ENCODE assay signal across 18 cellular contexts in the genomic region with DNA sequence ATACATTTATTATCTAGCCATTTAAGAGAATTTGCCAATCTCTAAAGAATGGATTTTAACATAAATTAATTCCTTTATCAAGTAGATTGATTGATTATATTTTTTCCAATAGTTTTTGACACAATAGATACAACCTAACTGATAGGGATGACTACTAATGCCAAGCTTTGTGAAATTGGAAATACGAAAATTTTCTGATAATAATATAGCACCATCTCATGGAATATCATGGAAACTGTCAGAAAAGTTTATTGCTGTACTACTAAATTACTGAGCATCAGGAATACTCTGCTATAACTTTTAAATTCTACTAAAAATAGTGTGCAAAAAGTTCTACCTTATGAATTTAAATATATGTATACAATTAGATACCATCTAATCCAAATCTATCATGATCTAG.
A peak's percentile ranks its signal among the peaks of the same experiment; 100 is the strongest.
DNase-seq lines count a peak whose midpoint lies in the region; ATAC-seq, FAIRE-seq and TF ChIP-seq lines count a peak whose summit lies in the region.
"Had no signal": no experiment of that assay in that cellular context is flagged by ENCODE, and none has a peak within 500 bp of the region (broad histone marks: within the 10 kb centered on the region; RNA-seq: fewer than 3 reads in every experiment).

No MANE protein-coding gene starts in this region.

- intact Hi-C loops in K562 (cut with micrococcal nuclease) (no loop called here), Caco-2 (cut with micrococcal nuclease; ENCODE audit: unreplicated experiment) (loop anchor here (2.0 kb wide), 1 partner anchor 927 kb away; no protein-coding TSS in a partner anchor)

- H3K4me3 Mint-ChIP-seq in osteocyte (ENCODE audit: unreplicated experiment) (no peak overlapping the region), Caco-2 (ENCODE audit: unreplicated experiment) (no peak overlapping the region)
- H3K4me3 Mint-ChIP-seq: CD8-positive, alpha-beta memory T cell; nephron progenitor cell; stimulated activated naive CD8-positive, alpha-beta T cell treated with anti-CD3 and anti-CD28 coated beads, Interleukin-15, amount 100 ng/mL, for 72 hours; T-helper 2 cell treated with Interferon-gamma antibody and Interleukin-4, amounts not matched to agents 5 μg/mL and 100 μg/mL, for 36 hours had no signal

- H3K36me3 Mint-ChIP-seq in osteocyte (ENCODE audit: unreplicated experiment) = no peaks in the 10 kb centered on the region
- no peaks in the 10 kb centered on the region for H3K36me3 Mint-ChIP-seq in Caco-2 (ENCODE audit: insufficient read depth, unreplicated experiment)
- H3K36me3 Mint-ChIP-seq: CD8-positive, alpha-beta memory T cell had no signal

- no peak overlapping the region for H3K4me2 ChIP-seq in Loucy (ENCODE audit: low read depth, low read length, poor library complexity, severe bottlenecking)
- no peak overlapping the region for H3K4me2 ChIP-seq in K562 (ENCODE audit: insufficient read depth, low read length)

- POLR2A ChIA-PET in K562 (lab: Yijun Ruan, JAX) = no interaction called here
- POLR2A ChIA-PET in Caco-2 (lab: Charles Lee) = no interaction called here

- H3K36me3 ChIP-seq in Loucy (ENCODE audit: insufficient read depth, low read length) (no peaks in the 10 kb centered on the region), K562 (ENCODE audit: control insufficient read depth, insufficient read depth, low read length) (no peaks in the 10 kb centered on the region), Caco-2 (ENCODE audit: control insufficient read depth, insufficient read depth, low read length) (no peaks in the 10 kb centered on the region)
- H3K36me3 ChIP-seq: right atrium auricular region had no signal

- H3K9me3 Mint-ChIP-seq in osteocyte (ENCODE audit: unreplicated experiment) (no peaks in the 10 kb centered on the region), Caco-2 (ENCODE audit: unreplicated experiment) (no peaks in the 10 kb centered on the region)
- H3K9me3 Mint-ChIP-seq: nephron progenitor cell; stimulated activated naive CD8-positive, alpha-beta T cell treated with anti-CD3 and anti-CD28 coated beads, Interleukin-15, amount 100 ng/mL, for 72 hours; T-helper 2 cell treated with Interferon-gamma antibody and Interleukin-4, amounts not matched to agents 5 μg/mL and 100 μg/mL, for 36 hours had no signal

- H3K9ac ChIP-seq in Loucy (ENCODE audit: low read depth, low read length, poor library complexity, severe bottlenecking) (no peak overlapping the region), K562 (ENCODE audit: insufficient read depth in 1 of 2, low read depth in 2 of 2, low read length in 2 of 2) (no peak overlapping the region)

- no peak for TF ChIP-seq EP300 in K562 (IDR thresholded peaks at IDR 0.05; ENCODE audit: low read length)

- H4K20me1 ChIP-seq in Loucy (ENCODE audit: insufficient read depth, low read length, poor library complexity, severe bottlenecking) (no peaks in the 10 kb centered on the region), K562 (replicated peaks; ENCODE audit: control insufficient read depth, insufficient read depth, low read length) (no peaks in the 10 kb centered on the region)

- no peak for ATAC-seq in K562
- ATAC-seq: stimulated activated naive CD8-positive, alpha-beta T cell treated with anti-CD3 and anti-CD28 coated beads, Interleukin-15, amount 100 ng/mL, for 72 hours had no signal

- no peak overlapping the region for H3K27ac ChIP-seq in K562 (ENCODE audit: extremely low read depth, low read depth, low read length)
- H3K27ac ChIP-seq: right atrium auricular region had no signal

- no peaks in the 10 kb centered on the region for H3K9me2 ChIP-seq in Loucy (replicated peaks; ENCODE audit: low read depth, low read length)

- H2AFZ ChIP-seq in Loucy (ENCODE audit: low read length) (no peak overlapping the region), K562 (ENCODE audit: low read depth, low read length) (no peak overlapping the region)

- in situ Hi-C loops in K562 (cut with MboI) = no loop called here

- H3F3A ChIP-seq in Loucy (ENCODE audit: low read depth) = no peaks in the 10 kb centered on the region

- TF ChIP-seq POLR2A in K562 (conservative IDR thresholded peaks at IDR 0.05) = no peak

- H3K9me1 ChIP-seq in K562 (ENCODE audit: control insufficient read depth, insufficient read depth, low read length) = no peaks in the 10 kb centered on the region

- TF ChIP-seq CTCF in Loucy (conservative IDR thresholded peaks at IDR 0.05; ENCODE audit: low read length) = peak; percentile 39
- TF ChIP-seq CTCF in K562 (IDR thresholded peaks at IDR 0.05 in 2 of 3, conservative IDR thresholded peaks at IDR 0.05 in 1 of 3; ENCODE audit: insufficient read depth in 2 of 3, low read depth in 1 of 3, low read length in 3 of 3) = no peak
- peak; percentile 19 for TF ChIP-seq CTCF in osteocyte (IDR thresholded peaks at IDR 0.05)
- TF ChIP-seq CTCF in Caco-2 (IDR thresholded peaks at IDR 0.05; ENCODE audit: insufficient read depth in 1 of 2, low read depth in 1 of 2, low read length in 1 of 2, severe bottlenecking in 1 of 2, unreplicated experiment in 1 of 2) = no peak

- no peaks in the 10 kb centered on the region for H3K4me1 ChIP-seq in Loucy (ENCODE audit: insufficient read depth, low read length, poor library complexity, severe bottlenecking)
- no peaks in the 10 kb centered on the region for H3K4me1 ChIP-seq in K562 (replicated peaks in 1 of 2; ENCODE audit: control insufficient read depth in 2 of 2, insufficient read depth in 2 of 2, low read length in 2 of 2)
- H3K4me1 ChIP-seq in Caco-2 = no peaks in the 10 kb centered on the region
- H3K4me1 ChIP-seq: right atrium auricular region had no signal

- no peak overlapping the region for H3K27ac Mint-ChIP-seq in osteocyte (ENCODE audit: unreplicated experiment)
- no peak overlapping the region for H3K27ac Mint-ChIP-seq in Caco-2 (ENCODE audit: unreplicated experiment)
- H3K27ac Mint-ChIP-seq: nephron progenitor cell; stimulated activated naive CD8-positive, alpha-beta T cell treated with anti-CD3 and anti-CD28 coated beads, Interleukin-15, amount 100 ng/mL, for 72 hours; T-helper 2 cell treated with Interferon-gamma antibody and Interleukin-4, amounts not matched to agents 5 μg/mL and 100 μg/mL, for 36 hours had no signal

- no peaks in the 10 kb centered on the region for H3K79me2 ChIP-seq in Loucy (ENCODE audit: insufficient read depth, low read length)
- H3K79me2 ChIP-seq in K562 (ENCODE audit: control insufficient read depth, insufficient read depth, low read length) = no peaks in the 10 kb centered on the region

- BruUV-seq in K562 (replicated peaks; lab: Mats Ljungman, UMichigan) (no TSS peak), Caco-2 (replicated peaks; lab: Mats Ljungman, UMichigan) (no TSS peak)

- CTCF ChIA-PET in K562 (lab: Yijun Ruan, JAX; ENCODE audit: low intra/inter-chr PET ratio) = no interaction called here
- CTCF ChIA-PET in Caco-2 (lab: Charles Lee) = interaction anchor here (2.4 kb wide), 1 partner anchor 12 kb away, joined by 7 read pairs; no protein-coding TSS in a partner anchor

- WGBS in K562 (ENCODE audit: insufficient coverage, low coverage, missing lambda C conversion rate) = 0% methylated on average over 1 of the region's 1 CpG

- FAIRE-seq in K562 (lab: Jason Lieb, UNC) = no peak

- no peaks in the 10 kb centered on the region for H3K4me1 Mint-ChIP-seq in osteocyte (ENCODE audit: unreplicated experiment)
- no peaks in the 10 kb centered on the region for H3K4me1 Mint-ChIP-seq in Caco-2 (ENCODE audit: low read depth, unreplicated experiment)
- H3K4me1 Mint-ChIP-seq: CD8-positive, alpha-beta memory T cell; nephron progenitor cell; stimulated activated naive CD8-positive, alpha-beta T cell treated with anti-CD3 and anti-CD28 coated beads, Interleukin-15, amount 100 ng/mL, for 72 hours had no signal

- peak; percentile 27 for DNase-seq in DMS53 (lab: John Stamatoyannopoulos, UW)
- DNase-seq in DMS53 treated with DMSO at 0.1 percent for 48 hours (lab: John Stamatoyannopoulos, UW; ENCODE audit: unreplicated experiment) = no peak
- no peak for DNase-seq in K562 (ENCODE audit: extremely low read depth in 1 of 4, low spot score in 3 of 4)
- no peak for DNase-seq in osteocyte (ENCODE audit: extremely low spot score, unreplicated experiment)
- DNase-seq in Caco-2 = no peak
- DNase-seq in DMS79 treated with DMSO at 0.1 percent for 48 hours (lab: John Stamatoyannopoulos, UW) = no peak
- no peak for DNase-seq in SKM-1 (lab: John Stamatoyannopoulos, UW; ENCODE audit: unreplicated experiment)
- DNase-seq: activated CD4-positive, CD25-positive, alpha-beta regulatory T cell treated with anti-CD3 and anti-CD28 coated beads, Interleukin-2, amount 50 U/mL, for 72 hours; activated naive CD4-positive, alpha-beta T cell; CD8-positive, alpha-beta memory T cell; islet precursor cell; mammary epithelial cell; nephron progenitor cell; SIG-M5; stimulated activated naive CD8-positive, alpha-beta T cell treated with anti-CD3 and anti-CD28 coated beads, Interleukin-15, amount 100 ng/mL, for 72 hours had no signal

- H3K4me3 ChIP-seq in Loucy (ENCODE audit: low read length, poor library complexity, severe bottlenecking) (no peak overlapping the region), K562 (no peak overlapping the region), Caco-2 (ENCODE audit: low read depth, low read length) (no peak overlapping the region)
- H3K4me3 ChIP-seq: right atrium auricular region had no signal

- H3K27me3 ChIP-seq in Loucy (ENCODE audit: insufficient read depth, low read length, poor library complexity, severe bottlenecking) = no peaks in the 10 kb centered on the region
- H3K27me3 ChIP-seq in K562 (ENCODE audit: control insufficient read depth in 2 of 2, insufficient read depth in 2 of 2, low read length in 2 of 2) = no peaks in the 10 kb centered on the region
- H3K27me3 ChIP-seq in Caco-2 (replicated peaks; ENCODE audit: control insufficient read depth, insufficient read depth, low read length) = no peaks in the 10 kb centered on the region
- H3K27me3 ChIP-seq: right atrium auricular region had no signal

- H3K9me3 ChIP-seq in Loucy (ENCODE audit: insufficient read depth, low read depth, low read length) = no peaks in the 10 kb centered on the region
- no peaks in the 10 kb centered on the region for H3K9me3 ChIP-seq in K562 (replicated peaks; ENCODE audit: control insufficient read depth, insufficient read depth, low read depth, low read length)
- H3K9me3 ChIP-seq in Caco-2 = no peaks in the 10 kb centered on the region
- H3K9me3 ChIP-seq: right atrium auricular region had no signal

- H3K27me3 Mint-ChIP-seq in osteocyte (ENCODE audit: unreplicated experiment) (peaks cover 7% of the 10 kb centered on the region), Caco-2 (ENCODE audit: insufficient read depth, unreplicated experiment) (peaks cover 7% of the 10 kb centered on the region)
- H3K27me3 Mint-ChIP-seq: stimulated activated naive CD8-positive, alpha-beta T cell treated with anti-CD3 and anti-CD28 coated beads, Interleukin-15, amount 100 ng/mL, for 72 hours had no signal

- peak; percentile 27 to 32 for TF ChIP-seq RAD21 in K562 (CRISPR knock-in tag; conservative IDR thresholded peaks at IDR 0.05 in 1 of 2, IDR thresholded peaks at IDR 0.05 in 1 of 2)

TF ChIP-seq in K562, 482 proteins besides CTCF, POLR2A, EP300 and RAD21 (continues in another document):
- no peak for TF ChIP-seq MEF2D (tag; conservative IDR thresholded peaks at IDR 0.05; ENCODE audit: low read depth)

Comparison
In these comparisons a context has a peak if more than half of its experiments do, and no peak if none do; other contexts are left out.
1. CTCF ChIP-seq: peak in Loucy (single experiment) and osteocyte (single experiment); none in K562 (0 of 3) and Caco-2 (0 of 2).